16 cellular contexts compared by ENCODE assay signal in genomic region chr19:16380943-16381755, GRCh38. TPM values are rescaled to one million over a fixed set of nuclear protein-coding genes. Genes with fewer than 3 reads are reported as not detected.
DNase-seq lines count a peak whose midpoint lies in the region; ATAC-seq lines count a peak whose summit lies in the region.
"Had no signal": no experiment of that assay in that cellular context is flagged by ENCODE, and none has a peak within 500 bp of the region (broad histone marks: within the 10 kb centered on the region; RNA-seq: fewer than 3 reads in every experiment).

No MANE protein-coding gene starts in this region.

- H3K4me3 Mint-ChIP-seq in activated CD4-positive, alpha-beta T cell treated with anti-CD3 and anti-CD28 coated beads, Interleukin-2, amount 10 ng/mL, durations not matched to agents 7 days and 5 days, result peak overlapping the region; percentile 5
- no peak overlapping the region for H3K4me3 Mint-ChIP-seq in activated CD4-positive, alpha-beta T cell treated with anti-CD3 and anti-CD28 coated beads for 36 hours
- peak overlapping the region; percentile 40 to 53 for H3K4me3 Mint-ChIP-seq in effector memory CD8-positive, alpha-beta T cell
- H3K4me3 Mint-ChIP-seq in naive thymus-derived CD4-positive, alpha-beta T cell, result peak overlapping the region in 6 of 10 donors; percentile 12 to 48 (median 28)
- H3K4me3 Mint-ChIP-seq: H9, nephron had no signal

- POLR2A ChIA-PET in activated CD4-positive, alpha-beta T cell treated with anti-CD3 and anti-CD28 coated beads, Interleukin-2, amount 10 ng/mL, durations not matched to agents 7 days and 5 days (lab: Charles Lee), result interaction anchor here (0.7 kb wide), 1 partner anchor 130 kb away, joined by 6 read pairs; no protein-coding TSS in a partner anchor
- POLR2A ChIA-PET in activated CD4-positive, alpha-beta T cell treated with anti-CD3 and anti-CD28 coated beads for 36 hours (lab: Charles Lee), result no interaction called here
- POLR2A ChIA-PET in naive thymus-derived CD4-positive, alpha-beta T cell (lab: Charles Lee), result interaction anchor here (0.6 to 35.0 kb wide), 6 partner anchors 19 to 1798 kb away, joined by 4 to 4370 read pairs (median 52); partner anchors contain the start of genes FAM32A and KLF2

- no peaks in the 10 kb centered on the region for H3K27me3 ChIP-seq in naive thymus-derived CD4-positive, alpha-beta T cell (ENCODE audit: control insufficient read depth in 2 of 2, insufficient read depth in 2 of 2, low read length in 2 of 2)
- no peaks in the 10 kb centered on the region for H3K27me3 ChIP-seq in thymus (ENCODE audit: control insufficient read depth, insufficient read depth)

- H3K27ac ChIP-seq in naive thymus-derived CD4-positive, alpha-beta T cell (ENCODE audit: low read depth, low read length), result peak overlapping the region; percentile 84
- H3K27ac ChIP-seq in thymus (ENCODE audit: low read depth), result peak overlapping the region; percentile 54
- H3K27ac ChIP-seq: VCaP had no signal

- H3K27ac Mint-ChIP-seq in activated CD4-positive, alpha-beta T cell treated with anti-CD3 and anti-CD28 coated beads, Interleukin-2, amount 10 ng/mL, durations not matched to agents 7 days and 5 days, result peak overlapping the region; percentile 57
- H3K27ac Mint-ChIP-seq in activated CD4-positive, alpha-beta T cell treated with anti-CD3 and anti-CD28 coated beads for 36 hours, result no peak overlapping the region
- H3K27ac Mint-ChIP-seq in effector memory CD8-positive, alpha-beta T cell, result peak overlapping the region; percentile 90 to 92
- peak overlapping the region in 6 of 9 donors; percentile 52 to 97 (median 90) for H3K27ac Mint-ChIP-seq in naive thymus-derived CD4-positive, alpha-beta T cell

- 98% methylated on average over 22 of the region's 22 CpGs for WGBS in thymus

- H3K4me3 ChIP-seq in naive thymus-derived CD4-positive, alpha-beta T cell (ENCODE audit: low read length), result no peak overlapping the region
- H3K4me3 ChIP-seq in thymus (ENCODE audit: low read length), result no peak overlapping the region

- no peaks in the 10 kb centered on the region for H3K9me3 Mint-ChIP-seq in activated CD4-positive, alpha-beta T cell treated with anti-CD3 and anti-CD28 coated beads, Interleukin-2, amount 10 ng/mL, durations not matched to agents 7 days and 5 days
- no peaks in the 10 kb centered on the region for H3K9me3 Mint-ChIP-seq in activated CD4-positive, alpha-beta T cell treated with anti-CD3 and anti-CD28 coated beads for 36 hours (ENCODE audit: low read depth)
- no peaks in the 10 kb centered on the region for H3K9me3 Mint-ChIP-seq in effector memory CD8-positive, alpha-beta T cell
- H3K9me3 Mint-ChIP-seq in naive thymus-derived CD4-positive, alpha-beta T cell, result peaks cover 0 to 4% (median 0%) of the 10 kb centered on the region in 11 donors
- H3K9me3 Mint-ChIP-seq: H9, nephron had no signal

- peaks cover 77% of the 10 kb centered on the region for H3K4me1 Mint-ChIP-seq in activated CD4-positive, alpha-beta T cell treated with anti-CD3 and anti-CD28 coated beads, Interleukin-2, amount 10 ng/mL, durations not matched to agents 7 days and 5 days
- H3K4me1 Mint-ChIP-seq in activated CD4-positive, alpha-beta T cell treated with anti-CD3 and anti-CD28 coated beads for 36 hours, result peaks cover 52% of the 10 kb centered on the region
- H3K4me1 Mint-ChIP-seq in effector memory CD8-positive, alpha-beta T cell (ENCODE audit: low read depth in 2 of 2), result peaks cover 51 to 58% of the 10 kb centered on the region in 2 donors
- peaks cover 38 to 91% (median 58%) of the 10 kb centered on the region in 7 donors for H3K4me1 Mint-ChIP-seq in naive thymus-derived CD4-positive, alpha-beta T cell
- H3K4me1 Mint-ChIP-seq: H9 had no signal

- H3K36me3 ChIP-seq in naive thymus-derived CD4-positive, alpha-beta T cell (ENCODE audit: control insufficient read depth in 2 of 3, insufficient read depth in 3 of 3, low read length in 3 of 3), result peaks cover 0 to 28% (median 4%) of the 10 kb centered on the region in 3 experiments
- H3K36me3 ChIP-seq in thymus (ENCODE audit: control insufficient read depth, insufficient read depth), result peaks cover 33% of the 10 kb centered on the region

- ATAC-seq in activated CD4-positive, alpha-beta T cell treated with anti-CD3 and anti-CD28 coated beads for 36 hours, result no peak
- no peak for ATAC-seq in effector memory CD8-positive, alpha-beta T cell (replicated peaks)
- ATAC-seq in naive thymus-derived CD4-positive, alpha-beta T cell, result no peak
- ATAC-seq in HG03139 (IDR thresholded peaks at IDR 0.05; ENCODE audit: unreplicated experiment) (no peak), GM19395 (IDR thresholded peaks at IDR 0.05; ENCODE audit: unreplicated experiment) (no peak)

- H3K27me3 Mint-ChIP-seq in activated CD4-positive, alpha-beta T cell treated with anti-CD3 and anti-CD28 coated beads, Interleukin-2, amount 10 ng/mL, durations not matched to agents 7 days and 5 days, result no peaks in the 10 kb centered on the region
- H3K27me3 Mint-ChIP-seq in activated CD4-positive, alpha-beta T cell treated with anti-CD3 and anti-CD28 coated beads for 36 hours, result no peaks in the 10 kb centered on the region
- no peaks in the 10 kb centered on the region for H3K27me3 Mint-ChIP-seq in effector memory CD8-positive, alpha-beta T cell
- H3K27me3 Mint-ChIP-seq in naive thymus-derived CD4-positive, alpha-beta T cell, result no peaks in the 10 kb centered on the region

- CTCF ChIA-PET in activated CD4-positive, alpha-beta T cell treated with anti-CD3 and anti-CD28 coated beads, Interleukin-2, amount 10 ng/mL, durations not matched to agents 7 days and 5 days (lab: Charles Lee), result interaction anchor here (1.0 to 4.8 kb wide), 4 partner anchors 9 to 133 kb away, joined by 3 to 31 read pairs (median 18); no protein-coding TSS in a partner anchor
- CTCF ChIA-PET in activated CD4-positive, alpha-beta T cell treated with anti-CD3 and anti-CD28 coated beads for 36 hours (lab: Charles Lee), result interaction anchor here (0.8 to 3.9 kb wide), 4 partner anchors 20 to 138 kb away, joined by 3 to 84 read pairs (median 8); no protein-coding TSS in a partner anchor
- CTCF ChIA-PET in naive thymus-derived CD4-positive, alpha-beta T cell (lab: Charles Lee), result interaction anchor here (1.4 to 5.5 kb wide), 5 partner anchors 11 to 135 kb away, joined by 5 to 140 read pairs (median 70); no protein-coding TSS in a partner anchor

- intact Hi-C loops in activated CD4-positive, alpha-beta T cell treated with anti-CD3 and anti-CD28 coated beads for 36 hours (cut with DNase I, micrococcal nuclease), result loop anchor here in 1 of 2 experiments (10.0 kb wide), 1 partner anchor 756 kb away; no protein-coding TSS in a partner anchor
- intact Hi-C loops in naive thymus-derived CD4-positive, alpha-beta T cell (cut with micrococcal nuclease), result no loop called here

- H3K4me1 ChIP-seq in naive thymus-derived CD4-positive, alpha-beta T cell (ENCODE audit: control insufficient read depth in 2 of 2, insufficient read depth in 2 of 2, low read length in 2 of 2), result peaks cover 51 to 71% of the 10 kb centered on the region in 2 donors
- peaks cover 13% of the 10 kb centered on the region for H3K4me1 ChIP-seq in thymus (ENCODE audit: control insufficient read depth, insufficient read depth, low read length)

- peaks cover 57% of the 10 kb centered on the region for H3K36me3 Mint-ChIP-seq in activated CD4-positive, alpha-beta T cell treated with anti-CD3 and anti-CD28 coated beads, Interleukin-2, amount 10 ng/mL, durations not matched to agents 7 days and 5 days (ENCODE audit: low read depth)
- H3K36me3 Mint-ChIP-seq in activated CD4-positive, alpha-beta T cell treated with anti-CD3 and anti-CD28 coated beads for 36 hours (ENCODE audit: low read depth), result peaks cover 28% of the 10 kb centered on the region
- H3K36me3 Mint-ChIP-seq in effector memory CD8-positive, alpha-beta T cell (ENCODE audit: insufficient read depth), result peaks cover 15% of the 10 kb centered on the region
- H3K36me3 Mint-ChIP-seq in naive thymus-derived CD4-positive, alpha-beta T cell, result peaks cover 5 to 29% (median 21%) of the 10 kb centered on the region in 5 donors

- H3K9me3 ChIP-seq in naive thymus-derived CD4-positive, alpha-beta T cell (ENCODE audit: control insufficient read depth in 2 of 3, low read length in 3 of 3), result no peaks in the 10 kb centered on the region
- H3K9me3 ChIP-seq in thymus (ENCODE audit: control insufficient read depth), result no peaks in the 10 kb centered on the region

- DNase-seq in activated CD4-positive, alpha-beta T cell treated with anti-CD3 and anti-CD28 coated beads, Interleukin-2, amount 10 ng/mL, durations not matched to agents 7 days and 5 days, result no peak
- no peak for DNase-seq in activated CD4-positive, alpha-beta T cell treated with anti-CD3 and anti-CD28 coated beads for 36 hours
- DNase-seq in effector memory CD8-positive, alpha-beta T cell, result no peak
- DNase-seq in naive thymus-derived CD4-positive, alpha-beta T cell, result peak in 1 of 9 donors; percentile 8
- DNase-seq in DMS153 (lab: John Stamatoyannopoulos, UW), result no peak
- DNase-seq: DMS53, erythroblast, H9, NCI-H1092, NCI-H524, SHP77 treated with DMSO at 0.1 percent for 48 hours had no signal

RNA-seq across cellular contexts. Expression of gene KLF2, which starts 56.5 kb away (rescaled TPM):
- 100 to 1,000 TPM; 253 to 255 TPM for total RNA-seq in activated CD4-positive, alpha-beta T cell treated with anti-CD3 and anti-CD28 coated beads, Interleukin-2, amount 10 ng/mL, durations not matched to agents 7 days and 5 days
- under 1 TPM; 0.57 to 0.90 TPM for total RNA-seq in activated CD4-positive, alpha-beta T cell treated with anti-CD3 and anti-CD28 coated beads for 36 hours
- total RNA-seq in naive thymus-derived CD4-positive, alpha-beta T cell, result 100 to 1,000 TPM; 195 to 630 (median 466) TPM
- 100 to 1,000 TPM; 119 to 149 TPM for polyA plus RNA-seq in naive thymus-derived CD4-positive, alpha-beta T cell
- 16.5 TPM for polyA plus RNA-seq in thymus

Comparison
In these comparisons a context has a peak if more than half of its experiments do, and no peak if none do; other contexts are left out.
1. RNA of gene KLF2, which starts 56.5 kb away (total RNA-seq): 195 to 630 TPM in naive thymus-derived CD4-positive, alpha-beta T cell and 253 to 255 TPM in activated CD4-positive, alpha-beta T cell treated with anti-CD3 and anti-CD28 coated beads, Interleukin-2, amount 10 ng/mL, durations not matched to agents 7 days and 5 days; 0.57 to 0.90 TPM in activated CD4-positive, alpha-beta T cell treated with anti-CD3 and anti-CD28 coated beads for 36 hours; every median in the first group is over 100 times any median in the second.